In the genomic region with DNA sequence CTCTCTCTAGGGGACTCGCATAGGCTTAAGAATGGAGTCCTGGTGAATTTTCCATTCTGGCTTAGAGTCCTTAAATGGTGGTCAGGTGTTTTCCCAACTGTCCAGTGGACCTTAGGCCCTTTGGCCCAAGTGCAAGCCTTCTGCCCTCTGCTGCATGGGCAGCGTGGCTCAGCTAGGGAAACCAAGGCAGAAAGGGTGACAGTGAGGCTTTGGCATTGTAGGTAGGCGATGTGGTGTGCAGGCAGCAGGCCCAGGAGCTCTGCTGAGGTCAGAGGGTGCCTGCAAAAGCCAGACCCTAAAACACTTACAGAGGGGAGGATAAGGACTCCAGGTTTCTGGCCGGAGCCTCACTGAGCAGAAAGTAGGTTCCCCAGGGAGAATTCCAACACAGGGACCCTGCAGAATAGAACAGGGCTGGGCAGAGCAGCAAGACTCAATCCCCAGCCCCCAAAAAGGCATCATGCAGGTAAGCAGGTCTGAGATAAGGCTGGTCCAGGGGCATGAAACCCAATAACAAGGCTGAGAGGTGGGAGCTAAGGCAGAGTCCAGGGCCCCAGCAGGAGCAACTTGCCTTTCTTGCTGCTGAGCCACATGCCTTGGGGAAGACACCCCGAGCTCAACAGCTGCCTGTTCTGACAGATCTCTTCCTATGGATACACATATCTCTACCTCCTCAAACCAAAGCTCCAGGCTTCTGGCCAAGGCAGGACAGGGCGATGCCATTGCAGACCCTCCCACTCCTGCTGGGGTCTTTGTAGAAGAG, we compare ENCODE assay signal across 18 cellular contexts.
DNase-seq lines count a peak whose midpoint lies in the region; ATAC-seq lines count a peak whose summit lies in the region.
"Had no signal": no experiment of that assay in that cellular context is flagged by ENCODE, and none has a peak within 500 bp of the region (broad histone marks: within the 10 kb centered on the region; RNA-seq: fewer than 3 reads in every experiment).

No MANE protein-coding gene starts in this region.

- peak overlapping the region; percentile 29 for H3K27ac ChIP-seq in subcutaneous abdominal adipose tissue (ENCODE audit: low read depth, low read length)

- peaks cover 2 to 62% (median 53%) of the 10 kb centered on the region in 5 donors for H3K4me1 ChIP-seq in subcutaneous abdominal adipose tissue (ENCODE audit: control insufficient read depth in 5 of 5, insufficient read depth in 5 of 5, low read length in 5 of 5)

- peaks cover 6 to 8% of the 10 kb centered on the region in 2 donors for H3K9me3 Mint-ChIP-seq in stimulated activated naive CD8-positive, alpha-beta T cell treated with anti-CD3 and anti-CD28 coated beads, Interleukin-15, amount 100 ng/mL, for 72 hours
- H3K9me3 Mint-ChIP-seq: CD8-positive, alpha-beta T cell had no signal

- no peak overlapping the region for H3K27ac Mint-ChIP-seq in stimulated activated naive CD8-positive, alpha-beta T cell treated with anti-CD3 and anti-CD28 coated beads, Interleukin-15, amount 100 ng/mL, for 72 hours
- H3K27ac Mint-ChIP-seq: CD8-positive, alpha-beta T cell; H9 had no signal

- no peaks in the 10 kb centered on the region for H3K9me3 ChIP-seq in subcutaneous abdominal adipose tissue (ENCODE audit: control insufficient read depth in 5 of 5, low read length in 5 of 5)
- H3K9me3 ChIP-seq: BE2C had no signal

- no peaks in the 10 kb centered on the region for H3K27me3 Mint-ChIP-seq in stimulated activated naive CD8-positive, alpha-beta T cell treated with anti-CD3 and anti-CD28 coated beads, Interleukin-15, amount 100 ng/mL, for 72 hours

- no peak for DNase-seq in stimulated activated naive CD8-positive, alpha-beta T cell treated with anti-CD3 and anti-CD28 coated beads, Interleukin-15, amount 100 ng/mL, for 72 hours
- no peak for DNase-seq in stimulated activated naive CD8-positive, alpha-beta T cell treated with anti-CD3 and anti-CD28 coated beads, Interleukin-15, Interleukin-2, amounts not matched to agents 100 U/mL and 50 U/mL, for 24 hours
- DNase-seq in left lobe of liver (ENCODE audit: low spot score) (peak; percentile 30), NCI-H2171 treated with DMSO at 0.1 percent for 48 hours (lab: John Stamatoyannopoulos, UW) (no peak)
- DNase-seq in stimulated activated naive CD4-positive, alpha-beta T cell treated with Interleukin-2 at 50 U/mL for 16 hours (lab: John Stamatoyannopoulos, UW) = no peak
- no peak for DNase-seq in stimulated activated CD4-positive, alpha-beta T cell treated with anti-CD3 and anti-CD28 coated beads, Interleukin-15, amount 100 ng/mL, for 24 hours
- DNase-seq: CD8-positive, alpha-beta T cell; DMS79 treated with DMSO at 0.1 percent for 48 hours; H9; KG1; NCI-H1048; NCI-H146; NCI-H2081 treated with DMSO at 0.1 percent for 48 hours; NCI-H226; NCI-H526 treated with DMSO at 0.1 percent for 48 hours; PC-3 had no signal

- H3K27me3 ChIP-seq in subcutaneous abdominal adipose tissue (ENCODE audit: control insufficient read depth in 5 of 5, insufficient read depth in 4 of 5, low read length in 5 of 5) = no peaks in the 10 kb centered on the region
- H3K27me3 ChIP-seq: BE2C had no signal

- H3K4me1 Mint-ChIP-seq in stimulated activated naive CD8-positive, alpha-beta T cell treated with anti-CD3 and anti-CD28 coated beads, Interleukin-15, amount 100 ng/mL, for 72 hours = peaks cover 5% of the 10 kb centered on the region

- ATAC-seq in stimulated activated naive CD8-positive, alpha-beta T cell treated with anti-CD3 and anti-CD28 coated beads, Interleukin-15, amount 100 ng/mL, for 72 hours = peak; percentile 10
- no peak for ATAC-seq in stimulated activated naive CD8-positive, alpha-beta T cell treated with anti-CD3 and anti-CD28 coated beads, Interleukin-15, Interleukin-2, amounts not matched to agents 100 U/mL and 50 U/mL, for 24 hours
- ATAC-seq in left lobe of liver = no peak
- ATAC-seq: CD8-positive, alpha-beta T cell; PC-3 had no signal

- H3K36me3 ChIP-seq in subcutaneous abdominal adipose tissue (ENCODE audit: control insufficient read depth in 5 of 5, insufficient read depth in 5 of 5, low read length in 5 of 5) = peaks cover 5 to 93% (median 90%) of the 10 kb centered on the region in 5 donors

- H3K4me3 Mint-ChIP-seq in stimulated activated naive CD8-positive, alpha-beta T cell treated with anti-CD3 and anti-CD28 coated beads, Interleukin-15, amount 100 ng/mL, for 72 hours = no peak overlapping the region
- H3K4me3 Mint-ChIP-seq: CD8-positive, alpha-beta T cell; H9 had no signal

- H3K9ac ChIP-seq in subcutaneous abdominal adipose tissue (ENCODE audit: low read length in 5 of 5) = no peak overlapping the region

- no peak overlapping the region for H3K4me3 ChIP-seq in subcutaneous abdominal adipose tissue (ENCODE audit: low read depth in 1 of 5, low read length in 5 of 5)
